ENCODE assay signal across 17 cellular contexts in genomic region chr5:168192120-168192519, GRCh38.
DNase-seq lines count a peak whose midpoint lies in the region; ATAC-seq and TF ChIP-seq lines count a peak whose summit lies in the region.
"Had no signal": no experiment of that assay in that cellular context is flagged by ENCODE, and none has a peak within 500 bp of the region (broad histone marks: within the 10 kb centered on the region; RNA-seq: fewer than 3 reads in every experiment).

No MANE protein-coding gene starts in this region.

- TF ChIP-seq CTCF in heart right ventricle (IDR thresholded peaks at IDR 0.05), result no peak

- peak overlapping the region in 6 of 10 donors; percentile 6 to 57 (median 28) for H3K27ac ChIP-seq in heart right ventricle
- H3K27ac ChIP-seq: BLaER1 treated with 17β-estradiol and CSF1 and Interleukin-3, amounts not matched to agents 10 nM and 100 nM; GM23248; HL-60 had no signal

- H3K4me1 ChIP-seq in heart right ventricle, result peaks cover 0 to 57% (median 26%) of the 10 kb centered on the region in 9 donors
- H3K4me1 ChIP-seq: BLaER1 treated with 17β-estradiol and CSF1 and Interleukin-3, amounts not matched to agents 10 nM and 100 nM had no signal

- 73 to 84% methylated on average over 4 of the region's 4 CpGs for WGBS in heart right ventricle, 2 donors

- no peak for ATAC-seq in heart right ventricle
- ATAC-seq in Right ventricle myocardium inferior, result no peak
- peak; percentile 64 for ATAC-seq in HG03565 (IDR thresholded peaks at IDR 0.05; ENCODE audit: unreplicated experiment)
- no peak for ATAC-seq in GM19395 (IDR thresholded peaks at IDR 0.05; ENCODE audit: unreplicated experiment)

- H3K9me3 ChIP-seq in heart right ventricle, result no peaks in the 10 kb centered on the region
- H3K9me3 ChIP-seq: BLaER1 treated with 17β-estradiol and CSF1 and Interleukin-3, amounts not matched to agents 10 nM and 100 nM; HAP-1 had no signal

- H3K36me3 ChIP-seq in heart right ventricle, result peaks cover 0 to 9% (median 0%) of the 10 kb centered on the region in 9 donors
- H3K36me3 ChIP-seq: HAP-1 had no signal

- DNase-seq in heart right ventricle (no peak), Right ventricle myocardium inferior (ENCODE audit: missing footprints) (no peak), islet precursor cell (peak; percentile 12), 8988T (no peak), glomerular visceral epithelial cell (ENCODE audit: extremely low spot score) (no peak)
- DNase-seq: CD8-positive, alpha-beta memory T cell; COR-L47; DMS 273 treated with DMSO at 0.1 percent for 48 hours; DMS53; DND-41; EL; GM23248 had no signal

- no peaks in the 10 kb centered on the region for H3K27me3 ChIP-seq in heart right ventricle
- H3K27me3 ChIP-seq: BLaER1 treated with 17β-estradiol and CSF1 and Interleukin-3, amounts not matched to agents 10 nM and 100 nM had no signal

- H3K4me3 ChIP-seq in heart right ventricle, result no peak overlapping the region
- H3K4me3 ChIP-seq: BLaER1 treated with 17β-estradiol and CSF1 and Interleukin-3, amounts not matched to agents 10 nM and 100 nM; GM23248; HAP-1 had no signal

- intact Hi-C loops in heart right ventricle (cut with DNase I) (no loop called here), Right ventricle myocardium inferior (cut with DNase I) (no loop called here)
